ENCODE assay signal across 22 cellular contexts in genomic region chr17:16517477-16517876, GRCh38. TPM values are rescaled to one million over a fixed set of nuclear protein-coding genes. Genes with fewer than 3 reads are reported as not detected.
"Had no signal": no experiment of that assay in that cellular context is flagged by ENCODE, and none has a peak within 500 bp of the region (broad histone marks: within the 10 kb centered on the region; RNA-seq: fewer than 3 reads in every experiment).

No MANE protein-coding gene starts in this region.

- H3K36me3 Mint-ChIP-seq: naive B cell had no signal

- H3K27ac Mint-ChIP-seq: dendritic cell treated with granulocyte-macrophage colony-stimulating factor and Interleukin-4, amounts not matched to agents 40 ng/mL and 50 ng/mL, for 4 days; effector memory CD8-positive, alpha-beta T cell; naive B cell had no signal

- FAIRE-seq: colon, kidney, small intestine had no signal

- H3K36me3 ChIP-seq: esophagus squamous epithelium, left ventricle myocardium inferior, sigmoid colon, suprapubic skin, tibial artery had no signal

- H3K27ac ChIP-seq: esophagus squamous epithelium, foreskin keratinocyte, left ventricle myocardium inferior, psoas muscle, suprapubic skin, tibial artery had no signal

- H3K4me3 Mint-ChIP-seq: dendritic cell treated with granulocyte-macrophage colony-stimulating factor and Interleukin-4, amounts not matched to agents 40 ng/mL and 50 ng/mL, for 4 days; effector memory CD8-positive, alpha-beta T cell; naive B cell had no signal

- DNase-seq: cerebellar nuclear complex; effector memory CD8-positive, alpha-beta T cell; esophagus squamous epithelium; foreskin keratinocyte; head of caudate nucleus; kidney; left cardiac atrium; left ventricle myocardium inferior; mesendoderm; naive B cell; psoas muscle; sigmoid colon; small intestine; stimulated activated CD4-positive, alpha-beta T cell treated with anti-CD3 and anti-CD28 coated beads, Interleukin-12 subunit alpha, Interleukin-12 subunit beta, amount 100 ng/mL, for 4 hours; stimulated activated naive CD8-positive, alpha-beta T cell treated with anti-CD3 and anti-CD28 coated beads, Interleukin-15, Interleukin-2, amounts not matched to agents 100 U/mL and 50 U/mL, for 24 hours had no signal

- H3K4me3 ChIP-seq: esophagus squamous epithelium, hepatocyte, lung, psoas muscle, suprapubic skin, tibial artery had no signal

- ATAC-seq: effector memory CD8-positive, alpha-beta T cell; stimulated activated naive CD8-positive, alpha-beta T cell treated with anti-CD3 and anti-CD28 coated beads, Interleukin-15, Interleukin-2, amounts not matched to agents 100 U/mL and 50 U/mL, for 24 hours had no signal

- H3K9me3 ChIP-seq: esophagus squamous epithelium, left ventricle myocardium inferior, psoas muscle, sigmoid colon, suprapubic skin, tibial artery had no signal

- H3K27me3 ChIP-seq: hepatocyte, sigmoid colon had no signal

- H3K9me3 Mint-ChIP-seq: dendritic cell treated with granulocyte-macrophage colony-stimulating factor and Interleukin-4, amounts not matched to agents 40 ng/mL and 50 ng/mL, for 4 days; effector memory CD8-positive, alpha-beta T cell; naive B cell; nephron had no signal

- H3K4me1 ChIP-seq: foreskin keratinocyte had no signal

RNA-seq across cellular contexts. Expression of gene LRRC75A, which starts 25.5 kb away (rescaled TPM):
- total RNA-seq: foreskin keratinocyte had no signal
